In the genomic region with DNA sequence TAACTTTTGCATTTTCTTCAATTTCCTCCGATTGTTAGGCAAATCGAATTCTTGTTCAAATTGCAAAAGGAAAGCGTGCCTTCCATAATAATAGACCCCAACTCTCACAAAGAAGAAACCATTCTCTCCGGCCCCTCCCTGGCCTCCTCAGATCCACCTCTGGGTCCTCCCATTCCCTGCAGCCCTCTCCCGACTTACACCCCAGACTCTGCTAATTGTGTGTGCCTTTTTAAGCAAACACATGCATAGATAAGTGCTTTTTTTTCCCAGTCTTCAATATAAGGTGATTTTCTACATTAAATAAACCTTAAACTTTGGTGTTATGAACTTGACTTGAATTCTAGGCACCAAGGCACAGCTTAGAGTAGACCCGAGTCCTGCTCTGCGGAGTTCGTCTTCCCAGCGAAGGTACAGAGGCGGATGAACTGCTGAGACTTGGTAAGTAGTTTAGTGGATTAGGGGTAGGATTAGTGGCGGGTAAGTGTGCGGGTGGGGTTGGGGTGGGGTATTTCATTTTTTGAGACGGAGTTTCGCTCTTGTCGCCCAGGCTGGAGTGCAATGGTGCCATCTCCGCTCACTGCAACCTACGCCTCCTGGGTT, we compare ENCODE assay signal across 24 cellular contexts. TPM values are rescaled to one million over a fixed set of nuclear protein-coding genes. Genes with fewer than 3 reads are reported as not detected.
DNase-seq lines count a peak whose midpoint lies in the region; ATAC-seq and TF ChIP-seq lines count a peak whose summit lies in the region.
"Had no signal": no experiment of that assay in that cellular context is flagged by ENCODE, and none has a peak within 500 bp of the region (broad histone marks: within the 10 kb centered on the region; RNA-seq: fewer than 3 reads in every experiment).

No MANE protein-coding gene starts in this region.

- H3K27me3 Mint-ChIP-seq in stimulated activated naive CD8-positive, alpha-beta T cell treated with anti-CD3 and anti-CD28 coated beads, Interleukin-15, Interleukin-2, amounts not matched to agents 100 ng/mL and 50 ng/mL, for 24 hours: peaks cover 38% of the 10 kb centered on the region
- H3K27me3 Mint-ChIP-seq in glutamatergic neuron (ENCODE audit: unreplicated experiment) (peaks cover 12% of the 10 kb centered on the region), mesothelial cell of epicardium (ENCODE audit: low read depth) (peaks cover 23% of the 10 kb centered on the region)

- no peak for ATAC-seq in stimulated activated naive CD8-positive, alpha-beta T cell treated with anti-CD3 and anti-CD28 coated beads, Interleukin-15, Interleukin-2, amounts not matched to agents 100 U/mL and 50 U/mL, for 24 hours
- no peak for ATAC-seq in GM18519 (IDR thresholded peaks at IDR 0.05; ENCODE audit: low FRiP score, unreplicated experiment)
- ATAC-seq: activated CD8-positive, alpha-beta T cell treated with anti-CD3 and anti-CD28 coated beads for 36 hours; K562; lower lobe of right lung had no signal

- H3K4me1 Mint-ChIP-seq in stimulated activated naive CD8-positive, alpha-beta T cell treated with anti-CD3 and anti-CD28 coated beads, Interleukin-15, Interleukin-2, amounts not matched to agents 100 ng/mL and 50 ng/mL, for 24 hours (ENCODE audit: low read depth): peaks cover 7% of the 10 kb centered on the region
- H3K4me1 Mint-ChIP-seq in glutamatergic neuron (ENCODE audit: low read depth, unreplicated experiment) (peaks cover 6% of the 10 kb centered on the region), mesothelial cell of epicardium (peaks cover 15% of the 10 kb centered on the region)
- H3K4me1 Mint-ChIP-seq: activated B cell treated with CpG ODN at 0.5 μM for 24 hours had no signal

- DNase-seq in stimulated activated naive CD8-positive, alpha-beta T cell treated with anti-CD3 and anti-CD28 coated beads, Interleukin-15, Interleukin-2, amounts not matched to agents 100 U/mL and 50 U/mL, for 24 hours: no peak
- DNase-seq in glutamatergic neuron: no peak
- no peak for DNase-seq in mesothelial cell of epicardium (ENCODE audit: low spot score in 2 of 2, unreplicated experiment in 2 of 2)
- no peak for DNase-seq in T1000 (lab: John Stamatoyannopoulos, UW)
- no peak for DNase-seq in NCI-H446 (lab: John Stamatoyannopoulos, UW)
- no peak for DNase-seq in stimulated activated CD4-positive, alpha-beta T cell treated with anti-CD3 and anti-CD28 coated beads, Interleukin-12 subunit alpha, Interleukin-12 subunit beta, amount 100 ng/mL, for 4 hours
- DNase-seq: activated B cell treated with CpG ODN at 0.5 μM for 24 hours; activated CD8-positive, alpha-beta T cell treated with anti-CD3 and anti-CD28 coated beads for 36 hours; activated gamma-delta T cell treated with Interleukin-2 at 50 U/mL for 16 hours; activated T-cell treated with anti-CD3 and anti-CD28 coated beads, Interleukin-2, amount 50 U/mL, for 1 hour; COR-L47; cortex of kidney; DND-41; GOT3; kidney; lower lobe of right lung; NCI-H1436 treated with DMSO at 0.1 percent for 48 hours; NCI-H2171; NCI-H526 treated with DMSO at 0.1 percent for 48 hours had no signal

- H3K4me3 Mint-ChIP-seq in stimulated activated naive CD8-positive, alpha-beta T cell treated with anti-CD3 and anti-CD28 coated beads, Interleukin-15, Interleukin-2, amounts not matched to agents 100 ng/mL and 50 ng/mL, for 24 hours: peak overlapping the region; percentile 15
- H3K4me3 Mint-ChIP-seq in glutamatergic neuron (ENCODE audit: unreplicated experiment): peak overlapping the region; percentile 61
- peak overlapping the region; percentile 65 for H3K4me3 Mint-ChIP-seq in mesothelial cell of epicardium
- H3K4me3 Mint-ChIP-seq: activated B cell treated with CpG ODN at 0.5 μM for 24 hours; activated CD8-positive, alpha-beta T cell treated with anti-CD3 and anti-CD28 coated beads for 36 hours had no signal

- no peaks in the 10 kb centered on the region for H3K36me3 Mint-ChIP-seq in stimulated activated naive CD8-positive, alpha-beta T cell treated with anti-CD3 and anti-CD28 coated beads, Interleukin-15, Interleukin-2, amounts not matched to agents 100 ng/mL and 50 ng/mL, for 24 hours (ENCODE audit: low read depth)
- H3K36me3 Mint-ChIP-seq in glutamatergic neuron (ENCODE audit: unreplicated experiment) (peaks cover 6% of the 10 kb centered on the region), mesothelial cell of epicardium (no peaks in the 10 kb centered on the region)

- TF ChIP-seq CTCF in glutamatergic neuron (IDR thresholded peaks at IDR 0.05; ENCODE audit: partially characterized antibody, unreplicated experiment): no peak
- no peak for TF ChIP-seq CTCF in mesothelial cell of epicardium (IDR thresholded peaks at IDR 0.05; ENCODE audit: unreplicated experiment)

- no peaks in the 10 kb centered on the region for H3K9me3 Mint-ChIP-seq in stimulated activated naive CD8-positive, alpha-beta T cell treated with anti-CD3 and anti-CD28 coated beads, Interleukin-15, Interleukin-2, amounts not matched to agents 100 ng/mL and 50 ng/mL, for 24 hours
- H3K9me3 Mint-ChIP-seq in glutamatergic neuron (ENCODE audit: unreplicated experiment) (peaks cover 2% of the 10 kb centered on the region), mesothelial cell of epicardium (no peaks in the 10 kb centered on the region)
- H3K9me3 Mint-ChIP-seq: activated B cell treated with CpG ODN at 0.5 μM for 24 hours; activated CD8-positive, alpha-beta T cell treated with anti-CD3 and anti-CD28 coated beads for 36 hours had no signal

- H3K27ac Mint-ChIP-seq in stimulated activated naive CD8-positive, alpha-beta T cell treated with anti-CD3 and anti-CD28 coated beads, Interleukin-15, Interleukin-2, amounts not matched to agents 100 ng/mL and 50 ng/mL, for 24 hours: no peak overlapping the region
- no peak overlapping the region for H3K27ac Mint-ChIP-seq in glutamatergic neuron (ENCODE audit: unreplicated experiment)
- no peak overlapping the region for H3K27ac Mint-ChIP-seq in mesothelial cell of epicardium
- H3K27ac Mint-ChIP-seq: activated B cell treated with CpG ODN at 0.5 μM for 24 hours; activated CD8-positive, alpha-beta T cell treated with anti-CD3 and anti-CD28 coated beads for 36 hours had no signal

RNA-seq across cellular contexts. Expression of gene L1TD1, which starts 1.5 kb away (rescaled TPM):
- 1.8 TPM for total RNA-seq in glutamatergic neuron (ENCODE audit: unreplicated experiment)
- 5.3 to 5.5 TPM (median 5.5 TPM) in 3 replicates for total RNA-seq in mesothelial cell of epicardium
- total RNA-seq: activated CD8-positive, alpha-beta T cell treated with anti-CD3 and anti-CD28 coated beads for 36 hours; osteoblast; right atrium auricular region had no signal

Comparison
In these comparisons a context has a peak if more than half of its experiments do, and no peak if none do; other contexts are left out.
1. H3K4me3 Mint-ChIP-seq: peak in every context shown above with its lines; median percentile 65 in mesothelial cell of epicardium; 61 in glutamatergic neuron; 15 in stimulated activated naive CD8-positive, alpha-beta T cell treated with anti-CD3 and anti-CD28 coated beads, Interleukin-15, Interleukin-2, amounts not matched to agents 100 ng/mL and 50 ng/mL, for 24 hours.